ENCODE assay signal across 16 cellular contexts in genomic region chr7:45585628-45586027, GRCh38. TPM values are rescaled to one million over a fixed set of nuclear protein-coding genes. Genes with fewer than 3 reads are reported as not detected.
A peak's percentile ranks its signal among the peaks of the same experiment; 100 is the strongest.
DNase-seq lines count a peak whose midpoint lies in the region; ATAC-seq and TF ChIP-seq lines count a peak whose summit lies in the region.
"Had no signal": no experiment of that assay in that cellular context is flagged by ENCODE, and none has a peak within 500 bp of the region (broad histone marks: within the 10 kb centered on the region; RNA-seq: fewer than 3 reads in every experiment).

No MANE protein-coding gene starts in this region.

- H3K27me3 ChIP-seq in GM23338 (ENCODE audit: insufficient read depth) (no peaks in the 10 kb centered on the region), sigmoid colon (no peaks in the 10 kb centered on the region), transverse colon (no peaks in the 10 kb centered on the region)

- no peak overlapping the region for H3K27ac ChIP-seq in GM23338 (ENCODE audit: low read depth)
- H3K27ac ChIP-seq in sigmoid colon, result no peak overlapping the region
- H3K27ac ChIP-seq in transverse colon, result no peak overlapping the region
- H3K27ac ChIP-seq: A549 had no signal

- H3K4me1 Mint-ChIP-seq in GM23338, result peaks cover 46% of the 10 kb centered on the region
- H3K4me1 Mint-ChIP-seq: CD14-positive monocyte had no signal

- no peaks in the 10 kb centered on the region for H3K36me3 Mint-ChIP-seq in GM23338 (ENCODE audit: low read depth)
- H3K36me3 Mint-ChIP-seq: CD14-positive monocyte; CD8-positive, alpha-beta T cell had no signal

- no peak for TF ChIP-seq EP300 in sigmoid colon (IDR thresholded peaks at IDR 0.05)
- no peak for TF ChIP-seq EP300 in transverse colon (IDR thresholded peaks at IDR 0.05; ENCODE audit: low read depth)

- peaks cover 21% of the 10 kb centered on the region for H3K79me2 ChIP-seq in GM23338 (replicated peaks; ENCODE audit: insufficient read depth)

- H3K9me3 Mint-ChIP-seq in GM23338, result no peaks in the 10 kb centered on the region
- H3K9me3 Mint-ChIP-seq: CD8-positive, alpha-beta T cell had no signal

- no peaks in the 10 kb centered on the region for H3K9me2 ChIP-seq in GM23338 (ENCODE audit: insufficient read depth)

- H2AFZ ChIP-seq in GM23338, result no peak overlapping the region

- no peak for DNase-seq in GM23338 (ENCODE audit: low spot score)
- peak; percentile 62 for DNase-seq in NCI-H69 (lab: John Stamatoyannopoulos, UW)
- DNase-seq in mesenteric fat pad (ENCODE audit: low spot score), result peak; percentile 57
- DNase-seq in sigmoid colon, result peak; percentile 11
- no peak for DNase-seq in transverse colon
- DNase-seq in effector CD4-positive, alpha-beta T cell, result no peak
- DNase-seq in NCI-H2196 (lab: John Stamatoyannopoulos, UW; ENCODE audit: unreplicated experiment), result no peak
- DNase-seq: CD8-positive, alpha-beta T cell; COR-L47; DMS153; DMS79 treated with DMSO at 0.1 percent for 48 hours; EL had no signal

- H3K36me3 ChIP-seq in GM23338 (ENCODE audit: insufficient read depth) (no peaks in the 10 kb centered on the region), sigmoid colon (no peaks in the 10 kb centered on the region), transverse colon (no peaks in the 10 kb centered on the region)
- H3K36me3 ChIP-seq: HAP-1 had no signal

- no peak overlapping the region for H3K4me3 ChIP-seq in GM23338
- no peak overlapping the region for H3K4me3 ChIP-seq in sigmoid colon
- no peak overlapping the region for H3K4me3 ChIP-seq in transverse colon
- H3K4me3 ChIP-seq: A549, HAP-1 had no signal

- no peaks in the 10 kb centered on the region for H4K20me1 ChIP-seq in GM23338 (replicated peaks; ENCODE audit: insufficient read depth)

- H3K4me1 ChIP-seq in GM23338 (ENCODE audit: insufficient read depth) (peaks cover 17% of the 10 kb centered on the region), sigmoid colon (no peaks in the 10 kb centered on the region), transverse colon (no peaks in the 10 kb centered on the region)
- H3K4me1 ChIP-seq: A549, HAP-1 had no signal

- no peaks in the 10 kb centered on the region for H3F3A ChIP-seq in GM23338 (replicated peaks; ENCODE audit: low read depth)

- no peak overlapping the region for H3K4me3 Mint-ChIP-seq in GM23338
- H3K4me3 Mint-ChIP-seq: CD14-positive monocyte; CD8-positive, alpha-beta T cell had no signal

- ATAC-seq in GM23338, result no peak
- ATAC-seq: A549; CD8-positive, alpha-beta T cell had no signal

- intact Hi-C loops in sigmoid colon (cut with DNase I) (no loop called here), transverse colon (cut with DNase I; ENCODE audit: low total_unique reads) (no loop called here)

- TF ChIP-seq POLR2A in sigmoid colon (IDR thresholded peaks at IDR 0.05) (no peak), transverse colon (IDR thresholded peaks at IDR 0.05) (no peak)

- in situ Hi-C loops in transverse colon (cut with MboI; ENCODE audit: low pct_ligation_motif_present in 1 of 4, low pct_unique_long_range_greater_than_20kb in 1 of 4, low sequenced_read_pairs in 3 of 4), result no loop called here

- H3K27me3 Mint-ChIP-seq in GM23338 (ENCODE audit: insufficient read depth, low read depth, poor library complexity), result peaks cover 13% of the 10 kb centered on the region

- H3K9me3 ChIP-seq in sigmoid colon, result no peaks in the 10 kb centered on the region
- H3K9me3 ChIP-seq in transverse colon, result no peaks in the 10 kb centered on the region
- H3K9me3 ChIP-seq: A549, HAP-1 had no signal

- no peak overlapping the region for H3K4me2 ChIP-seq in GM23338
- H3K4me2 ChIP-seq: A549 had no signal

- H3K27ac Mint-ChIP-seq in GM23338, result 0 out of 2 replicates have a peak overlapping the region, but pooled peaks have one; percentile 62
- H3K27ac Mint-ChIP-seq: CD14-positive monocyte; CD8-positive, alpha-beta T cell had no signal

- 86 to 87% methylated on average over 5 of the region's 5 CpGs for WGBS in sigmoid colon, 2 donors
- 82 to 83% methylated on average over 2 to 5 of the region's 5 CpGs for WGBS in transverse colon (ENCODE audit: low coverage in 1 of 2), 2 donors

- no peak for TF ChIP-seq CTCF in GM23338 (conservative IDR thresholded peaks at IDR 0.05; ENCODE audit: low read depth in 2 of 2)
- TF ChIP-seq CTCF in sigmoid colon (IDR thresholded peaks at IDR 0.05), result no peak
- no peak for TF ChIP-seq CTCF in transverse colon (IDR thresholded peaks at IDR 0.05)

TF ChIP-seq in GM23338, 12 proteins besides CTCF, POLR2A, EP300 and RAD21 (continues in another document):
- TF ChIP-seq POLR2AphosphoS5 (IDR thresholded peaks at IDR 0.05; ENCODE audit: low read depth), result no peak
- TF ChIP-seq ZNF462 (CRISPR knock-in tag; IDR thresholded peaks at IDR 0.05), result no peak
- no peak for TF ChIP-seq JUNB (IDR thresholded peaks at IDR 0.05; ENCODE audit: unreplicated experiment)
- no peak for TF ChIP-seq EZH2 (IDR thresholded peaks at IDR 0.05; ENCODE audit: low read depth, unreplicated experiment)
- TF ChIP-seq EZH2phosphoT487 (IDR thresholded peaks at IDR 0.05; ENCODE audit: unreplicated experiment), result no peak
- TF ChIP-seq ZNF114 (CRISPR knock-in tag; IDR thresholded peaks at IDR 0.05), result no peak
- TF ChIP-seq NANOG (IDR thresholded peaks at IDR 0.05; ENCODE audit: borderline replicate concordance), result no peak
- no peak for TF ChIP-seq ETS1 (IDR thresholded peaks at IDR 0.05)
- TF ChIP-seq CREB1 (CRISPR knock-in tag; IDR thresholded peaks at IDR 0.05; ENCODE audit: low read depth), result no peak

RNA-seq across cellular contexts. Expression of gene ADCY1, which starts 11.5 kb away (rescaled TPM):
- 14.6 and 18.7 TPM in 2 replicates for total RNA-seq in GM23338 (2014; rRNA removed; shearing (Covaris generic))
- polyA plus RNA-seq in GM23338 (2016; fragmentation: Nextera tagmentation; extraction: Ambion mirVana) (2.3 and 2.4 TPM in 2 replicates), sigmoid colon (under 1 TPM; 0.23 to 0.60 (median 0.50) TPM)
- total RNA-seq in mesenteric fat pad (3.3 TPM), sigmoid colon (under 1 TPM; 0.27 to 0.71 (median 0.61) TPM), transverse colon (under 1 TPM in 2 of 4 donors, not detected in 2; 0.16 to 0.41 TPM)
- total RNA-seq: CD8-positive, alpha-beta T cell; HT-29 had no signal

Comparison
In these comparisons a context has a peak if more than half of its experiments do, and no peak if none do; other contexts are left out.
1. DNase-seq: peak in NCI-H69 (single experiment), mesenteric fat pad (single experiment) and sigmoid colon (single experiment); none in GM23338 (single experiment), transverse colon (single experiment), effector CD4-positive, alpha-beta T cell (single experiment) and NCI-H2196 (single experiment).